In the genomic region with DNA sequence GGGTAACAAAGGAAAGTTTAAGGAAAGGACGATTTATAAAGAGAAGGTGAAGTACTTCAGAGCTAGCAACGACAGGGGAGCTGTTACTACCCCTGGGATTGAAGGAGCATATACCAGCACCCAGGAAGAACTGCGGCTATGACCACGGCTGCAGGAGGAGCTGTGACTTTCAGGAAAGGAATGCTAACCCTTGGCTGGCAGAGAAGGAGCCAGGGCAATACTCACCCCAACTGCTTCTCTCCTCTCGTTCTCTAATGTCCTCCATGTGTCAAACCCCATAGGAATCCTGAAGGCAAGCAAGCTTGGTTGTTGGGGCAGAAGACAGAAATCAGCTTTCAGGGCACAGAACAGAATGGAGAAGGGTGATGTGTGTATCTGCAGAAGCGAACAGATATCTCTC, we compare ENCODE assay signal across 15 cellular contexts.
DNase-seq lines count a peak whose midpoint lies in the region; FAIRE-seq and TF ChIP-seq lines count a peak whose summit lies in the region.
"Had no signal": no experiment of that assay in that cellular context is flagged by ENCODE, and none has a peak within 500 bp of the region (broad histone marks: within the 10 kb centered on the region; RNA-seq: fewer than 3 reads in every experiment).

No MANE protein-coding gene starts in this region.

- no peak for TF ChIP-seq CTCF in bronchial epithelial cell (IDR thresholded peaks at IDR 0.05; ENCODE audit: insufficient read depth, low read length, severe bottlenecking)

- DNase-seq in AG20443 (ENCODE audit: low spot score) = peak; percentile 64
- peak; percentile 77 for DNase-seq in M059J (ENCODE audit: low read depth)
- DNase-seq in bronchial epithelial cell (ENCODE audit: low read depth) = peak; percentile 86
- DNase-seq in kidney tubule cell (ENCODE audit: low spot score) = peak; percentile 76
- no peak for DNase-seq in NCI-H774 (lab: John Stamatoyannopoulos, UW)
- no peak for DNase-seq in GM12892 (ENCODE audit: insufficient read length)
- DNase-seq in NOMO-1 treated with DMSO at 0.1 percent for 48 hours (lab: John Stamatoyannopoulos, UW; ENCODE audit: unreplicated experiment) = no peak
- no peak for DNase-seq in NCI-H2029 treated with DMSO at 0.1 percent for 48 hours (lab: John Stamatoyannopoulos, UW)
- DNase-seq: activated gamma-delta T cell, NCI-H1436 treated with DMSO at 0.1 percent for 48 hours, T-cell had no signal

- no peak overlapping the region for H3K4me3 ChIP-seq in bronchial epithelial cell (ENCODE audit: low read depth, low read length)
- H3K4me3 ChIP-seq: BLaER1 treated with 17β-estradiol and CSF1 and Interleukin-3, amounts not matched to agents 10 nM and 100 nM; gastroesophageal sphincter had no signal

- no peaks in the 10 kb centered on the region for H3K36me3 ChIP-seq in bronchial epithelial cell (ENCODE audit: control insufficient read depth, insufficient read depth, low read length)
- H3K36me3 ChIP-seq: BLaER1 treated with 17β-estradiol and CSF1 and Interleukin-3, amounts not matched to agents 10 nM and 100 nM; gastroesophageal sphincter; neutrophil had no signal

- no peak for TF ChIP-seq POLR2A in GM12892 (IDR thresholded peaks at IDR 0.05; ENCODE audit: low read depth, low read length)

- FAIRE-seq in bronchial epithelial cell (lab: Jason Lieb, UNC) (peak; percentile 92), GM12892 (lab: Jason Lieb, UNC) (no peak)
- FAIRE-seq: HepG2 had no signal

- H3K27me3 ChIP-seq in bronchial epithelial cell (ENCODE audit: control insufficient read depth, insufficient read depth, low read length) = no peaks in the 10 kb centered on the region
- H3K27me3 ChIP-seq: BLaER1 treated with 17β-estradiol and CSF1 and Interleukin-3, amounts not matched to agents 10 nM and 100 nM; neutrophil had no signal

Comparison
In these comparisons a context has a peak if more than half of its experiments do, and no peak if none do; other contexts are left out.
1. DNase-seq: peak in AG20443 (single experiment), M059J (single experiment), bronchial epithelial cell (single experiment) and kidney tubule cell (single experiment); none in NCI-H774 (single experiment), GM12892 (single experiment), NOMO-1 treated with DMSO at 0.1 percent for 48 hours (single experiment) and NCI-H2029 treated with DMSO at 0.1 percent for 48 hours (single experiment).